9 cellular contexts compared by ENCODE assay signal in the genomic region with DNA sequence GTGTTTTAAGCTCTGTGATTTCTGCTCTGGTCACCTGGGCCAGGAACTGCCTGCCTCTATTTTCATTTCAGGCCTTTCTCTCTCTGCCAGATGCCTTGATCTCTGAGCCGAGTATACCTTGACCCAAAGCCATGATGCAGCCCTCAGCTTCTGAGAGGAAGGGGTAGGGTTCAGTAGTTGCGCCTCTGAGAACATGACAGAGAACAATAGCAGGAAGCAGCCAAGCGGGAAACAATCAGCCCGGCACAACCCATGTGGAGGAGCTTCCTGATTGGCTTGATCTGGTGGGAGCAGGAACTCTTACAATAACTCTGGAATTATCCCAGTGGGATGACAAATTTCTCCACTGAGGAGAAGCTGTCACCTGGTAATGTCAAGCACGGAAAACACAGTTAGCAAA.
A peak's percentile ranks its signal among the peaks of the same experiment; 100 is the strongest.
DNase-seq lines count a peak whose midpoint lies in the region; ATAC-seq and TF ChIP-seq lines count a peak whose summit lies in the region.
"Had no signal": no experiment of that assay in that cellular context is flagged by ENCODE, and none has a peak within 500 bp of the region (broad histone marks: within the 10 kb centered on the region; RNA-seq: fewer than 3 reads in every experiment).

No MANE protein-coding gene starts in this region.

- no peaks in the 10 kb centered on the region for H3K36me3 Mint-ChIP-seq in activated T-helper 2 cell treated with anti-CD3 and anti-CD28 coated beads, Interferon-gamma antibody, Interleukin-2, Interleukin-4, amounts not matched to agents 10 μg/mL and 5 μg/mL and 100 μg/mL, durations not matched to agents 14 hours and 24 hours and 36 hours (ENCODE audit: low read depth)
- H3K36me3 Mint-ChIP-seq: activated naive CD4-positive, alpha-beta T cell treated with anti-CD3 and anti-CD28 coated beads, Interleukin-2, amount 50 U/mL, for 24 hours had no signal

- TF ChIP-seq CTCF in esophagus squamous epithelium (IDR thresholded peaks at IDR 0.05) (no peak), spleen (IDR thresholded peaks at IDR 0.05 in 8 of 11, conservative IDR thresholded peaks at IDR 0.05 in 3 of 11) (no peak), omental fat pad (IDR thresholded peaks at IDR 0.05) (no peak)

- H3K27me3 ChIP-seq in esophagus squamous epithelium (no peaks in the 10 kb centered on the region), spleen (replicated peaks in 1 of 7) (no peaks in the 10 kb centered on the region)

- no peak overlapping the region for H3K4me3 Mint-ChIP-seq in activated T-helper 2 cell treated with anti-CD3 and anti-CD28 coated beads, Interferon-gamma antibody, Interleukin-2, Interleukin-4, amounts not matched to agents 10 μg/mL and 5 μg/mL and 100 μg/mL, durations not matched to agents 14 hours and 24 hours and 36 hours (ENCODE audit: low read depth)
- H3K4me3 Mint-ChIP-seq: activated naive CD4-positive, alpha-beta T cell treated with anti-CD3 and anti-CD28 coated beads, Interleukin-2, amount 50 U/mL, for 24 hours had no signal

- WGBS in esophagus squamous epithelium, 2 donors = 50 to 64% methylated on average over 1 to 4 of the region's 5 CpGs
- WGBS in spleen, 5 donors = 36 to 49% (median 45%) methylated on average over 5 of the region's 5 CpGs

- peaks cover 19% of the 10 kb centered on the region for H3K4me1 Mint-ChIP-seq in activated T-helper 2 cell treated with anti-CD3 and anti-CD28 coated beads, Interferon-gamma antibody, Interleukin-2, Interleukin-4, amounts not matched to agents 10 μg/mL and 5 μg/mL and 100 μg/mL, durations not matched to agents 14 hours and 24 hours and 36 hours (ENCODE audit: low read depth)

- intact Hi-C loops in esophagus squamous epithelium (cut with DNase I) = no loop called here
- intact Hi-C loops in spleen (cut with DNase I; ENCODE audit: low total_unique reads) = no loop called here
- intact Hi-C loops in activated T-helper 2 cell treated with anti-CD3 and anti-CD28 coated beads, Interferon-gamma antibody, Interleukin-2, Interleukin-4, amounts not matched to agents 10 μg/mL and 5 μg/mL and 100 μg/mL, durations not matched to agents 14 hours and 24 hours and 36 hours (cut with micrococcal nuclease) = no loop called here

- H3K4me3 ChIP-seq in esophagus squamous epithelium = no peak overlapping the region
- no peak overlapping the region for H3K4me3 ChIP-seq in spleen

- no peak for TF ChIP-seq POLR2A in esophagus squamous epithelium (IDR thresholded peaks at IDR 0.05)
- TF ChIP-seq POLR2A in spleen (IDR thresholded peaks at IDR 0.05) = no peak

- H3K27me3 Mint-ChIP-seq in activated T-helper 2 cell treated with anti-CD3 and anti-CD28 coated beads, Interferon-gamma antibody, Interleukin-2, Interleukin-4, amounts not matched to agents 10 μg/mL and 5 μg/mL and 100 μg/mL, durations not matched to agents 14 hours and 24 hours and 36 hours (ENCODE audit: low read depth) = no peaks in the 10 kb centered on the region
- H3K27me3 Mint-ChIP-seq: activated naive CD4-positive, alpha-beta T cell treated with anti-CD3 and anti-CD28 coated beads, Interleukin-2, amount 50 U/mL, for 24 hours had no signal

- H3K36me3 ChIP-seq in esophagus squamous epithelium (no peaks in the 10 kb centered on the region), spleen (no peaks in the 10 kb centered on the region)

- H3K9me3 ChIP-seq in esophagus squamous epithelium (no peaks in the 10 kb centered on the region), spleen (no peaks in the 10 kb centered on the region)

- no peak overlapping the region for H3K27ac Mint-ChIP-seq in activated T-helper 2 cell treated with anti-CD3 and anti-CD28 coated beads, Interferon-gamma antibody, Interleukin-2, Interleukin-4, amounts not matched to agents 10 μg/mL and 5 μg/mL and 100 μg/mL, durations not matched to agents 14 hours and 24 hours and 36 hours
- H3K27ac Mint-ChIP-seq: activated naive CD4-positive, alpha-beta T cell treated with anti-CD3 and anti-CD28 coated beads, Interleukin-2, amount 50 U/mL, for 24 hours had no signal

- H3K9me3 Mint-ChIP-seq in activated T-helper 2 cell treated with anti-CD3 and anti-CD28 coated beads, Interferon-gamma antibody, Interleukin-2, Interleukin-4, amounts not matched to agents 10 μg/mL and 5 μg/mL and 100 μg/mL, durations not matched to agents 14 hours and 24 hours and 36 hours = no peaks in the 10 kb centered on the region
- H3K9me3 Mint-ChIP-seq: activated naive CD4-positive, alpha-beta T cell treated with anti-CD3 and anti-CD28 coated beads, Interleukin-2, amount 50 U/mL, for 24 hours had no signal

- no peak for DNase-seq in esophagus squamous epithelium (lab: John Stamatoyannopoulos, UW)
- no peak for DNase-seq in spleen
- DNase-seq in activated T-helper 2 cell treated with anti-CD3 and anti-CD28 coated beads, Interferon-gamma antibody, Interleukin-2, Interleukin-4, amounts not matched to agents 10 μg/mL and 5 μg/mL and 100 μg/mL, durations not matched to agents 14 hours and 24 hours and 36 hours (ENCODE audit: low spot score) = no peak
- DNase-seq in cerebellar nuclear complex (lab: John Stamatoyannopoulos, UW) = no peak
- DNase-seq in NCI-H82 treated with DMSO at 0.1 percent for 48 hours (lab: John Stamatoyannopoulos, UW; ENCODE audit: unreplicated experiment) = no peak
- no peak for DNase-seq in omental fat pad (ENCODE audit: low spot score)

- ATAC-seq in GM19438 (IDR thresholded peaks at IDR 0.05; ENCODE audit: low read depth, unreplicated experiment) (peak; percentile 88), HG03097 (IDR thresholded peaks at IDR 0.05; ENCODE audit: low FRiP score, unreplicated experiment) (peak; percentile 60), omental fat pad (ENCODE audit: low FRiP score) (no peak)

- H3K27ac ChIP-seq in esophagus squamous epithelium = peak overlapping the region in 3 of 4 donors; percentile 4 to 66 (median 59)
- peak overlapping the region; percentile 66 to 84 (median 74) for H3K27ac ChIP-seq in spleen

- peaks cover 3 to 45% (median 24%) of the 10 kb centered on the region in 3 donors for H3K4me1 ChIP-seq in esophagus squamous epithelium
- peaks cover 35 to 82% (median 58%) of the 10 kb centered on the region in 6 donors for H3K4me1 ChIP-seq in spleen
